ENCODE assay signal across 1 cellular context in genomic region chr2:64937341-64938230, GRCh38.
TF ChIP-seq lines count a peak whose summit lies in the region.

No MANE protein-coding gene starts in this region.

TF ChIP-seq in GM23338, 12 proteins besides CTCF, POLR2A, EP300 and RAD21 (continued from another document):
- no peak for TF ChIP-seq REST (IDR thresholded peaks at IDR 0.05; ENCODE audit: unreplicated experiment)
- TF ChIP-seq ZNF114 (CRISPR knock-in tag; IDR thresholded peaks at IDR 0.05), result no peak
- no peak for TF ChIP-seq EZH2 (IDR thresholded peaks at IDR 0.05; ENCODE audit: low read depth, unreplicated experiment)
- no peak for TF ChIP-seq EZH2phosphoT487 (IDR thresholded peaks at IDR 0.05; ENCODE audit: unreplicated experiment)
- no peak for TF ChIP-seq NANOG (IDR thresholded peaks at IDR 0.05; ENCODE audit: borderline replicate concordance)
